10 cellular contexts compared by ENCODE assay signal in genomic region chr6:29527564-29527963, GRCh38. TPM values are rescaled to one million over a fixed set of nuclear protein-coding genes. Genes with fewer than 3 reads are reported as not detected.
"Had no signal": no experiment of that assay in that cellular context is flagged by ENCODE, and none has a peak within 500 bp of the region (broad histone marks: within the 10 kb centered on the region; RNA-seq: fewer than 3 reads in every experiment).

No MANE protein-coding gene starts in this region.

- DNase-seq: GM23248, GOT3, H7, HFFc6 had no signal

- FAIRE-seq: HepG2 had no signal

- H3K4me1 ChIP-seq: HAP-1 had no signal

- H3K9ac ChIP-seq: GM23248 had no signal

- H3K27ac ChIP-seq: GM23248, HL-60 had no signal

- H3K36me3 ChIP-seq: HAP-1 had no signal

- H3K36me3 Mint-ChIP-seq: IgD-negative memory B cell had no signal

- H2AFZ ChIP-seq: GM23248 had no signal

- H3K27ac Mint-ChIP-seq: HFFc6, IgD-negative memory B cell had no signal

- H3K4me3 Mint-ChIP-seq: HFFc6, IgD-negative memory B cell had no signal

- H3K9me3 ChIP-seq: HAP-1 had no signal

- H3K4me1 Mint-ChIP-seq: IgD-negative memory B cell had no signal

- H3K4me3 ChIP-seq: GM23248, HAP-1 had no signal

RNA-seq across cellular contexts. Expression of gene UBD, which starts 32.0 kb away (rescaled TPM):
- total RNA-seq: GM23248, H7, HFFc6, HT1080 had no signal

RNA-seq across cellular contexts. Expression of gene MAS1L, which starts 39.8 kb away (rescaled TPM):
- total RNA-seq: GM23248, H4, H7, HepG2, HFFc6, HT1080 had no signal

RNA-seq across cellular contexts. Expression of gene OR2H2, which starts 57.4 kb away (rescaled TPM):
- total RNA-seq: GM23248, H4, H7, HepG2, HFFc6, HT1080 had no signal
